In genomic region chr3:196471551-196471950, GRCh38 we compare ENCODE assay signal across 29 cellular contexts. TPM values are rescaled to one million over a fixed set of nuclear protein-coding genes. Genes with fewer than 3 reads are reported as not detected.
A peak's percentile ranks its signal among the peaks of the same experiment; 100 is the strongest.
DNase-seq lines count a peak whose midpoint lies in the region; ATAC-seq, FAIRE-seq and TF ChIP-seq lines count a peak whose summit lies in the region.
"Had no signal": no experiment of that assay in that cellular context is flagged by ENCODE, and none has a peak within 500 bp of the region (broad histone marks: within the 10 kb centered on the region; RNA-seq: fewer than 3 reads in every experiment).

No MANE protein-coding gene starts in this region.

- peaks cover 14% of the 10 kb centered on the region for H3K4me1 Mint-ChIP-seq in HFFc6 (ENCODE audit: low read depth)
- H3K4me1 Mint-ChIP-seq: H9 had no signal

- H3K9me3 Mint-ChIP-seq in HFFc6: no peaks in the 10 kb centered on the region
- H3K9me3 Mint-ChIP-seq: CD4-positive, CD25-positive, alpha-beta regulatory T cell; H9; natural killer cell treated with Interleukin-12 subunit alpha and Interleukin-12 subunit beta and Interleukin-15 and Interleukin-18, amount 100 ng/mL, for 72 hours had no signal

- TF ChIP-seq POLR2A in GM12878 (IDR thresholded peaks at IDR 0.05; ENCODE audit: low read depth, low read length): no peak

- POLR2A ChIA-PET in BJ (lab: Charles Lee) (no interaction called here), GM12878 (lab: Charles Lee) (no interaction called here), OCI-LY7 (lab: Charles Lee) (interaction anchor here (0.5 to 1.1 kb wide), 4 partner anchors 10 to 404 kb away, joined by 3 read pairs; no protein-coding TSS in a partner anchor)

- no peak overlapping the region for H3K4me3 Mint-ChIP-seq in HFFc6
- H3K4me3 Mint-ChIP-seq: activated CD8-positive, alpha-beta T cell treated with anti-CD3 and anti-CD28 coated beads, Interleukin-2, amount 10 ng/mL, durations not matched to agents 7 days and 5 days; activated naive CD8-positive, alpha-beta T cell; CD4-positive, CD25-positive, alpha-beta regulatory T cell; H9; natural killer cell treated with Interleukin-12 subunit alpha and Interleukin-12 subunit beta and Interleukin-15 and Interleukin-18, amount 100 ng/mL, for 72 hours had no signal

- H3K27me3 ChIP-seq in BJ (ENCODE audit: control insufficient read depth, insufficient read depth, low read length): no peaks in the 10 kb centered on the region
- H3K27me3 ChIP-seq in GM12878 (replicated peaks in 1 of 2; ENCODE audit: control insufficient read depth in 2 of 2, insufficient read depth in 2 of 2, low read length in 1 of 2): no peaks in the 10 kb centered on the region
- H3K27me3 ChIP-seq: ovary, spleen had no signal

- SMC1A ChIA-PET in GM12878 (lab: Charles Lee; ENCODE audit: uncharacterized antibody, unreplicated experiment): interaction anchor here (1.0 kb wide), 2 partner anchors 16 to 72 kb away, joined by 3 read pairs; no protein-coding TSS in a partner anchor

- no peak for TF ChIP-seq EP300 in GM12878 (IDR thresholded peaks at IDR 0.05; ENCODE audit: borderline replicate concordance in 1 of 2, control insufficient read depth in 1 of 2, low read depth in 2 of 2, low read length in 2 of 2)

- WGBS in GM12878 (ENCODE audit: insufficient coverage, insufficient replicate concordance, low lambda C conversion rate, missing lambda C conversion rate): 100% methylated on average over 2 of the region's 2 CpGs
- 100% methylated on average over 2 of the region's 2 CpGs; no CpG with 5 or more reads in 1 of the 2 experiments for WGBS in mesodermal cell (ENCODE audit: insufficient coverage in 2 of 2), 2 experiments

- H3K4me2 ChIP-seq in GM12878 (ENCODE audit: control insufficient read depth, insufficient read depth) (no peak overlapping the region), OCI-LY7 (ENCODE audit: low read length) (no peak overlapping the region)

- ATAC-seq in GM12878 (no peak), HG03045 (IDR thresholded peaks at IDR 0.05; ENCODE audit: unreplicated experiment) (no peak)
- ATAC-seq: activated CD8-positive, alpha-beta T cell treated with anti-CD3 and anti-CD28 coated beads, Interleukin-2, amount 10 ng/mL, durations not matched to agents 7 days and 5 days; natural killer cell treated with Interleukin-12 subunit alpha and Interleukin-12 subunit beta and Interleukin-15 and Interleukin-18, amount 100 ng/mL, for 72 hours had no signal

- no peaks in the 10 kb centered on the region; the same call in 1 of the 2 replicates for H3K27me3 Mint-ChIP-seq in HFFc6 (ENCODE audit: insufficient read depth)
- H3K27me3 Mint-ChIP-seq: activated naive CD8-positive, alpha-beta T cell; CD4-positive, CD25-positive, alpha-beta regulatory T cell; natural killer cell treated with Interleukin-12 subunit alpha and Interleukin-12 subunit beta and Interleukin-15 and Interleukin-18, amount 100 ng/mL, for 72 hours had no signal

- H3K4me3 ChIP-seq in BJ (ENCODE audit: low read depth, low read length) (no peak overlapping the region), GM12878 (no peak overlapping the region), mesodermal cell (ENCODE audit: extremely low read depth, insufficient read depth, low read length, poor library complexity, severe bottlenecking) (no peak overlapping the region), OCI-LY7 (ENCODE audit: low read depth, low read length, poor library complexity, severe bottlenecking) (no peak overlapping the region)
- H3K4me3 ChIP-seq: ovary, spleen had no signal

- DNase-seq in BJ (ENCODE audit: low read depth): peak; percentile 17
- peak; percentile 72 for DNase-seq in HFFc6
- DNase-seq in GM12878 (ENCODE audit: low read depth, low spot score): no peak
- DNase-seq in LoVo (ENCODE audit: low spot score): no peak
- DNase-seq in caudate nucleus (lab: John Stamatoyannopoulos, UW): no peak
- no peak for DNase-seq in OCI-LY7 (ENCODE audit: low spot score)
- DNase-seq: activated CD8-positive, alpha-beta T cell treated with anti-CD3 and anti-CD28 coated beads, Interleukin-2, amount 10 ng/mL, durations not matched to agents 7 days and 5 days; activated effector memory CD4-positive, alpha-beta T cell treated with Interleukin-2 at 50 U/mL for 16 hours; CD4-positive, CD25-positive, alpha-beta regulatory T cell; H9; islet precursor cell; Karpas-422; MV-4-11; NCI-H1436 treated with DMSO at 0.1 percent for 48 hours; NCI-H446; NCI-H774; ovary; spleen; stimulated activated CD4-positive, alpha-beta T cell treated with anti-CD3 and anti-CD28 coated beads, Interleukin-2, amount 100 ng/mL, for 48 hours; T-helper 2 cell had no signal

- H3K9me3 ChIP-seq in GM12878 (replicated peaks; ENCODE audit: control insufficient read depth, insufficient read depth, low read length) (no peaks in the 10 kb centered on the region), mesodermal cell (ENCODE audit: control insufficient read depth, low read length) (no peaks in the 10 kb centered on the region), OCI-LY7 (ENCODE audit: low read length) (no peaks in the 10 kb centered on the region)
- H3K9me3 ChIP-seq: ovary, spleen had no signal

- CTCF ChIA-PET in BJ (lab: Yijun Ruan, JAX) (interaction anchor here (0.9 kb wide), 1 partner anchor 15 kb away, joined by 3 read pairs; no protein-coding TSS in a partner anchor), GM12878 (lab: Yijun Ruan, JAX) (no interaction called here), OCI-LY7 (lab: Charles Lee; ENCODE audit: unreplicated experiment) (interaction anchor here (0.6 kb wide), 1 partner anchor 51 kb away, joined by 3 read pairs; no protein-coding TSS in a partner anchor)

- H4K20me1 ChIP-seq in GM12878 (ENCODE audit: control insufficient read depth, insufficient read depth) (no peaks in the 10 kb centered on the region), OCI-LY7 (ENCODE audit: insufficient read depth, low read length) (no peaks in the 10 kb centered on the region)

- H3K4me1 ChIP-seq in GM12878 (ENCODE audit: control insufficient read depth, insufficient read depth, low read length) (no peaks in the 10 kb centered on the region), mesodermal cell (ENCODE audit: control insufficient read depth, insufficient read depth, low read length, poor library complexity, severe bottlenecking) (peaks cover 7% of the 10 kb centered on the region), OCI-LY7 (ENCODE audit: insufficient read depth, low read length, poor library complexity, severe bottlenecking) (no peaks in the 10 kb centered on the region)

- in situ Hi-C loops in GM12878 (cut with MboI): no loop called here

- H2AFZ ChIP-seq in GM12878 (ENCODE audit: control insufficient read depth, low read depth, low read length) (no peak overlapping the region), OCI-LY7 (ENCODE audit: low read length) (no peak overlapping the region)

- H3K36me3 ChIP-seq in BJ (ENCODE audit: control insufficient read depth, insufficient read depth, low read length) (peaks cover 6% of the 10 kb centered on the region), GM12878 (ENCODE audit: control insufficient read depth in 2 of 2, insufficient read depth in 2 of 2, low read length in 1 of 2) (peaks cover 13 to 40% of the 10 kb centered on the region in 2 experiments), mesodermal cell (ENCODE audit: control insufficient read depth, insufficient read depth, low read length) (peaks cover 80% of the 10 kb centered on the region), OCI-LY7 (ENCODE audit: insufficient read depth, low read length) (peaks cover 74% of the 10 kb centered on the region)
- H3K36me3 ChIP-seq: ovary had no signal

- BruUV-seq in GM12878 (replicated peaks; lab: Mats Ljungman, UMichigan) (no TSS peak), OCI-LY7 (replicated peaks; lab: Mats Ljungman, UMichigan) (no TSS peak)

- intact Hi-C loops in GM12878 (cut with micrococcal nuclease; ENCODE audit: unreplicated experiment) (no loop called here), OCI-LY7 (cut with micrococcal nuclease; ENCODE audit: unreplicated experiment) (no loop called here)

- no peaks in the 10 kb centered on the region for H3K9me2 ChIP-seq in OCI-LY7 (ENCODE audit: insufficient read depth, low read length)

- H3K79me2 ChIP-seq in GM12878 (ENCODE audit: control insufficient read depth, insufficient read depth, low read length): peaks cover 17% of the 10 kb centered on the region
- H3K79me2 ChIP-seq in OCI-LY7 (ENCODE audit: insufficient read depth, low read depth, low read length): no peaks in the 10 kb centered on the region

- no peak for FAIRE-seq in GM12878 (lab: Jason Lieb, UNC)
- FAIRE-seq: endothelial cell of umbilical vein had no signal

- TF ChIP-seq CTCF in BJ (IDR thresholded peaks at IDR 0.05; ENCODE audit: insufficient read depth, low read depth, low read length) (no peak), HFFc6 (IDR thresholded peaks at IDR 0.05) (no peak), GM12878 (IDR thresholded peaks at IDR 0.05 in 2 of 3, conservative IDR thresholded peaks at IDR 0.05 in 1 of 3; ENCODE audit: control insufficient read depth in 2 of 3, extremely low read depth in 1 of 3, insufficient read depth in 1 of 3, low read depth in 3 of 3, low read length in 3 of 3) (no peak), OCI-LY7 (conservative IDR thresholded peaks at IDR 0.05; ENCODE audit: low read length) (no peak)

- peak overlapping the region; percentile 71 for H3K27ac Mint-ChIP-seq in HFFc6
- H3K27ac Mint-ChIP-seq: activated CD8-positive, alpha-beta T cell treated with anti-CD3 and anti-CD28 coated beads, Interleukin-2, amount 10 ng/mL, durations not matched to agents 7 days and 5 days; activated naive CD8-positive, alpha-beta T cell; H9 had no signal

- no peak for TF ChIP-seq RAD21 in GM12878 (IDR thresholded peaks at IDR 0.05; ENCODE audit: insufficient read depth, low read depth, low read length)

- H3K36me3 Mint-ChIP-seq in HFFc6 (ENCODE audit: low read depth): peaks cover 16% of the 10 kb centered on the region

- H3K27ac ChIP-seq in GM12878 (ENCODE audit: control insufficient read depth, insufficient read depth) (no peak overlapping the region), mesodermal cell (ENCODE audit: low read depth, low read length, severe bottlenecking) (peak overlapping the region; percentile 60), caudate nucleus (ENCODE audit: low read depth, low read length) (no peak overlapping the region), OCI-LY7 (ENCODE audit: low read depth, low read length, poor library complexity, severe bottlenecking) (no peak overlapping the region)
- H3K27ac ChIP-seq: ovary, spleen had no signal

- H3K9ac ChIP-seq in GM12878 (ENCODE audit: control insufficient read depth, insufficient read depth, low read length): no peak overlapping the region

- RAD21 ChIA-PET in GM12878 (lab: Charles Lee; ENCODE audit: unreplicated experiment): interaction anchor here (0.7 kb wide), 1 partner anchor 1411 kb away, joined by 3 read pairs; no protein-coding TSS in a partner anchor

RNA-seq across cellular contexts. Expression of gene RNF168, which starts 32.0 kb away (rescaled TPM):
- 2.4 and 3.3 TPM in 2 replicates for polyA plus RNA-seq in BJ (2011; rRNA removed)
- 13.4 and 15.1 TPM in 2 replicates for polyA minus RNA-seq in BJ (2011; rRNA and poly(A)+ RNA removed)
- total RNA-seq in HFFc6 (2021; fragmentation: NEBNext Ultra II Directional; extraction: Animal tissue kit (Norgen Biotek cat#: 25700)): 10 to 100 TPM; 11.6 to 16.5 (median 15.5) TPM
- 143 and 148 TPM in 2 replicates for total RNA-seq in GM12878 (2013; cell fraction: nucleolus; rRNA removed)
- 28.5 and 32.1 TPM in 2 replicates for total RNA-seq in GM12878 (2014; rRNA removed)
- 43.4 and 43.9 TPM in 2 replicates for total RNA-seq in GM12878 (2014; rRNA removed; fragmentation: Illumina TruSeq; extraction: Trizol)
- total RNA-seq in GM12878 (2021): 47.5 and 47.7 TPM in 2 replicates
- 31.2 TPM for polyA plus RNA-seq in GM12878 (2011; ENCODE audit: low read depth)
- 12.7 and 12.8 TPM in 2 replicates for polyA plus RNA-seq in GM12878 (2011; rRNA removed)
- 11.6 and 14.8 TPM in 2 replicates for polyA plus RNA-seq in GM12878 (2011; cell fraction: cytosol; rRNA removed)
- polyA plus RNA-seq in GM12878 (2011; cell fraction: nucleus; rRNA removed): 10.8 and 13.5 TPM in 2 replicates
- polyA plus RNA-seq in GM12878 (2012): 32.3 and 35.3 TPM in 2 replicates
- 21.0 and 23.7 TPM in 2 replicates for polyA plus RNA-seq in GM12878 (2014; fragmentation: Illumina TruSeq; extraction: Trizol)
- polyA plus RNA-seq in GM12878 (2014; fragmentation: Nextera tagmentation; extraction: Ambion mirVana): 10 to 100 TPM; 17.5 to 18.4 TPM
- polyA plus RNA-seq in GM12878 (2014; rRNA removed): 12.8 and 14.2 TPM in 2 replicates
- 10 to 100 TPM; 37.0 to 46.9 TPM for polyA plus RNA-seq in GM12878 (2016; fragmentation: Nextera tagmentation; extraction: Ambion mirVana)
- 59.8 and 71.2 TPM in 2 replicates for polyA minus RNA-seq in GM12878 (2011; rRNA and poly(A)+ RNA removed)
- 23.8 and 28.9 TPM in 2 replicates for polyA minus RNA-seq in GM12878 (2011; cell fraction: cytosol; rRNA and poly(A)+ RNA removed)
- 27.4 and 38.8 TPM in 2 replicates for polyA minus RNA-seq in GM12878 (2011; cell fraction: nucleus; rRNA and poly(A)+ RNA removed)
- polyA plus RNA-seq in mesodermal cell (2013, experiment 1 of 2): 27.9 TPM
- polyA plus RNA-seq in mesodermal cell (2013, experiment 2 of 2): 26.7 TPM
- total RNA-seq in OCI-LY7 (2014; rRNA removed; shearing (Covaris generic)): 29.6 and 31.3 TPM in 2 replicates
- total RNA-seq in OCI-LY7 (2022): 38.1 and 38.7 TPM in 2 replicates

RNA-seq across cellular contexts. Expression of gene UBXN7, which starts 39.3 kb away (rescaled TPM):
- polyA plus RNA-seq in BJ (2011; rRNA removed) (11.3 and 17.9 TPM in 2 replicates), GM12878 (2011; rRNA removed) (30.6 and 52.4 TPM in 2 replicates), GM12878 (2014; fragmentation: Illumina TruSeq; extraction: Trizol) (28.1 and 33.8 TPM in 2 replicates), GM12878 (2014; fragmentation: Nextera tagmentation; extraction: Ambion mirVana) (1 to 10 TPM; 4.8 TPM), GM12878 (2014; rRNA removed) (17.9 and 21.7 TPM in 2 replicates), GM12878 (2016; fragmentation: Nextera tagmentation; extraction: Ambion mirVana) (10 to 100 TPM; 62.2 to 78.4 TPM)
- polyA minus RNA-seq in BJ (2011; rRNA and poly(A)+ RNA removed): 13.9 and 19.1 TPM in 2 replicates
- total RNA-seq in HFFc6 (2021; fragmentation: NEBNext Ultra II Directional; extraction: Animal tissue kit (Norgen Biotek cat#: 25700)): 10 to 100 TPM; 57.8 to 67.0 (median 62.2) TPM
- total RNA-seq in GM12878 (2013; cell fraction: nucleolus; rRNA removed): 105 and 108 TPM in 2 replicates
- total RNA-seq in GM12878 (2014; rRNA removed) (16.1 and 17.6 TPM in 2 replicates), GM12878 (2014; rRNA removed; fragmentation: Illumina TruSeq; extraction: Trizol) (21.3 and 21.6 TPM in 2 replicates), GM12878 (2021) (60.8 and 68.3 TPM in 2 replicates), OCI-LY7 (2022) (73.4 and 76.6 TPM in 2 replicates)
- 11.2 TPM for polyA plus RNA-seq in GM12878 (2011; ENCODE audit: low read depth)
- 15.2 and 22.8 TPM in 2 replicates for polyA plus RNA-seq in GM12878 (2011; cell fraction: cytosol; rRNA removed)
- 18.1 and 18.5 TPM in 2 replicates for polyA plus RNA-seq in GM12878 (2011; cell fraction: nucleus; rRNA removed)
- polyA plus RNA-seq in GM12878 (2012): 25.6 and 36.3 TPM in 2 replicates
- 43.8 and 47.2 TPM in 2 replicates for polyA minus RNA-seq in GM12878 (2011; rRNA and poly(A)+ RNA removed)
- 15.8 and 16.2 TPM in 2 replicates for polyA minus RNA-seq in GM12878 (2011; cell fraction: cytosol; rRNA and poly(A)+ RNA removed)
- polyA minus RNA-seq in GM12878 (2011; cell fraction: nucleus; rRNA and poly(A)+ RNA removed): 13.7 and 19.9 TPM in 2 replicates
- 31.4 TPM for polyA plus RNA-seq in mesodermal cell (2013, experiment 1 of 2)
- 26.1 TPM for polyA plus RNA-seq in mesodermal cell (2013, experiment 2 of 2)
- 12.7 and 28.9 TPM in 2 replicates for total RNA-seq in OCI-LY7 (2014; rRNA removed; shearing (Covaris generic))

RNA-seq across cellular contexts. Expression of gene SMCO1, which starts 43.6 kb away (rescaled TPM):
- not detected in 2 replicates for polyA plus RNA-seq in BJ (2011; rRNA removed)
- not detected in 2 replicates for polyA minus RNA-seq in BJ (2011; rRNA and poly(A)+ RNA removed)
- total RNA-seq in HFFc6 (2021; fragmentation: NEBNext Ultra II Directional; extraction: Animal tissue kit (Norgen Biotek cat#: 25700)): not detected
- not detected in 2 replicates for total RNA-seq in GM12878 (2013; cell fraction: nucleolus; rRNA removed)
- not detected in 2 replicates for total RNA-seq in GM12878 (2014; rRNA removed)
- total RNA-seq in GM12878 (2014; rRNA removed; fragmentation: Illumina TruSeq; extraction: Trizol): not detected in 2 replicates
- total RNA-seq in GM12878 (2021): not detected in 2 replicates
- not detected for polyA plus RNA-seq in GM12878 (2011; ENCODE audit: low read depth)
- polyA plus RNA-seq in GM12878 (2011; rRNA removed): not detected in 2 replicates
- not detected in 2 replicates for polyA plus RNA-seq in GM12878 (2011; cell fraction: cytosol; rRNA removed)
- not detected in 2 replicates for polyA plus RNA-seq in GM12878 (2011; cell fraction: nucleus; rRNA removed)
- not detected in 2 replicates for polyA plus RNA-seq in GM12878 (2012)
- polyA plus RNA-seq in GM12878 (2014; fragmentation: Illumina TruSeq; extraction: Trizol): not detected in 2 replicates
- under 1 TPM in 1 of 2 experiments, not detected in 1; 0.05 TPM for polyA plus RNA-seq in GM12878 (2014; fragmentation: Nextera tagmentation; extraction: Ambion mirVana)
- polyA plus RNA-seq in GM12878 (2014; rRNA removed): not detected in 2 replicates
- not detected for polyA plus RNA-seq in GM12878 (2016; fragmentation: Nextera tagmentation; extraction: Ambion mirVana)
- not detected in 2 replicates for polyA minus RNA-seq in GM12878 (2011; rRNA and poly(A)+ RNA removed)
- not detected in 2 replicates for polyA minus RNA-seq in GM12878 (2011; cell fraction: cytosol; rRNA and poly(A)+ RNA removed)
- not detected in 2 replicates for polyA minus RNA-seq in GM12878 (2011; cell fraction: nucleus; rRNA and poly(A)+ RNA removed)
- not detected for polyA plus RNA-seq in mesodermal cell (2013, experiment 1 of 2)
- not detected for polyA plus RNA-seq in mesodermal cell (2013, experiment 2 of 2)
- total RNA-seq in OCI-LY7 (2014; rRNA removed; shearing (Covaris generic)): not detected in 2 replicates
- total RNA-seq in OCI-LY7 (2022): not detected in 2 replicates
- total RNA-seq: CD4-positive, CD25-positive, alpha-beta regulatory T cell; endothelial cell of umbilical vein; H9; mononuclear cell; natural killer cell treated with Interleukin-12 subunit alpha and Interleukin-12 subunit beta and Interleukin-15 and Interleukin-18, amount 100 ng/mL, for 72 hours; ovary; spleen; subcutaneous adipose tissue; ureter had no signal
- polyA plus RNA-seq: CD4-positive, CD25-positive, alpha-beta regulatory T cell; endothelial cell of umbilical vein; liver; ovary; spleen had no signal

Comparison
In these comparisons a context has a peak if more than half of its experiments do, and no peak if none do; other contexts are left out.
1. DNase-seq: peak in BJ (single experiment) and HFFc6 (single experiment); none in GM12878 (single experiment), LoVo (single experiment), caudate nucleus (0 of 61) and OCI-LY7 (single experiment).